Comparison of ENCODE assay signal across 32 cellular contexts in the genomic region with DNA sequence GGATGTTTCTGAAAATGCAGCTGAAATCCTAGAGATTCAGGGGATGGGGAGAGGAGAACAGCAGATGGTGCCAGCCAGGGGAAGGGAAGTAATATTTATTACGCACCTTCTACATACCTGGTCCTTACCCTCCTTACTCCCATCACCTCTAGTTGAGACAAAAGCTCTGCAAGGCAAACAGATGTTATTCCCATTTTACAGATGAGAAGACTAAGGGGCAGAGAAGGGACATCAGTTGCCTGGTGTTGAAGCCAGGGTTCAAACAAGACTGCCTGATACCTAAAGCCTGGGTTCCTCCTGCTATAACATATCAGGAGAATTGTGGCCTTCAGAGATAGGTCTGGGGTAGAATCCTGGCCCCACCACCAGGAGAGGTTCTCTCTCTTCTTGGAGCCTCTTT.
"Had no signal": no experiment of that assay in that cellular context is flagged by ENCODE, and none has a peak within 500 bp of the region (broad histone marks: within the 10 kb centered on the region; RNA-seq: fewer than 3 reads in every experiment).

No MANE protein-coding gene starts in this region.

- H3K4me2 ChIP-seq: neural progenitor cell had no signal

- H3K4me3 Mint-ChIP-seq: immature natural killer cell; mesothelial cell of epicardium; naive B cell; natural killer cell treated with Interleukin-12 subunit alpha and Interleukin-12 subunit beta and Interleukin-15 and Interleukin-18, amount 100 ng/mL, for 72 hours; stimulated activated naive B cell treated with anti-CD40 and anti-IgM and Interleukin-4, amounts not matched to agents 10 μg/mL and 1 μg/mL and 100 μg/mL, for 72 hours; stimulated activated naive CD8-positive, alpha-beta T cell treated with anti-CD3 and anti-CD28 coated beads, Interleukin-15, Interleukin-2, amounts not matched to agents 100 ng/mL and 50 ng/mL, for 24 hours had no signal

- ATAC-seq: gastroesophageal sphincter; heart right ventricle; left ventricle myocardium superior; natural killer cell treated with Interleukin-12 subunit alpha and Interleukin-12 subunit beta and Interleukin-15 and Interleukin-18, amount 100 ng/mL, for 72 hours; psoas muscle; right cardiac atrium; stimulated activated naive B cell treated with anti-CD40 and anti-IgM and Interleukin-4, amounts not matched to agents 10 μg/mL and 1 μg/mL and 100 μg/mL, for 72 hours had no signal

- H2AFZ ChIP-seq: neural progenitor cell had no signal

- H3K27me3 ChIP-seq: foreskin keratinocyte, heart right ventricle, neural progenitor cell, spleen, tibial nerve, upper lobe of left lung, uterus had no signal

- H3K9me3 ChIP-seq: esophagus muscularis mucosa, gastroesophageal sphincter, heart right ventricle, mucosa of descending colon, psoas muscle, spleen, thoracic aorta, tibial nerve, upper lobe of left lung, uterus had no signal

- H3K9ac ChIP-seq: neural progenitor cell had no signal

- H3K4me1 Mint-ChIP-seq: immature natural killer cell had no signal

- DNase-seq: dermis blood vessel endothelial cell; effector memory CD4-positive, alpha-beta T cell; glutamatergic neuron; heart right ventricle; immature natural killer cell; islet precursor cell; left ventricle myocardium superior; mesenchymal stem cell; naive B cell; nucleus accumbens; posterior cingulate gyrus; psoas muscle; right cardiac atrium; spleen; stimulated activated CD4-positive, alpha-beta T cell treated with anti-CD3 and anti-CD28 coated beads, Interleukin-4, amount 100 ng/mL, for 4 hours; stimulated activated naive B cell treated with anti-CD40 and anti-IgM and Interleukin-4, amounts not matched to agents 10 μg/mL and 1 μg/mL and 100 μg/mL, for 72 hours; upper lobe of left lung; uterus had no signal

- FAIRE-seq: endothelial cell of umbilical vein had no signal

- H3K36me3 ChIP-seq: esophagus muscularis mucosa, gastroesophageal sphincter, heart right ventricle, neural progenitor cell, spleen, thoracic aorta, tibial nerve, upper lobe of left lung, uterus had no signal

- H3K9me3 Mint-ChIP-seq: immature natural killer cell; mesothelial cell of epicardium; naive B cell; natural killer cell treated with Interleukin-12 subunit alpha and Interleukin-12 subunit beta and Interleukin-15 and Interleukin-18, amount 100 ng/mL, for 72 hours; neural progenitor cell; stimulated activated naive B cell treated with anti-CD40 and anti-IgM and Interleukin-4, amounts not matched to agents 10 μg/mL and 1 μg/mL and 100 μg/mL, for 72 hours; stimulated activated naive CD8-positive, alpha-beta T cell treated with anti-CD3 and anti-CD28 coated beads, Interleukin-15, Interleukin-2, amounts not matched to agents 100 ng/mL and 50 ng/mL, for 24 hours had no signal

- H3K27me3 Mint-ChIP-seq: stimulated activated naive B cell treated with anti-CD40 and anti-IgM and Interleukin-4, amounts not matched to agents 10 μg/mL and 1 μg/mL and 100 μg/mL, for 72 hours had no signal

- H3K36me3 Mint-ChIP-seq: immature natural killer cell; mesothelial cell of epicardium; naive B cell; natural killer cell treated with Interleukin-12 subunit alpha and Interleukin-12 subunit beta and Interleukin-15 and Interleukin-18, amount 100 ng/mL, for 72 hours; neural progenitor cell; stimulated activated naive B cell treated with anti-CD40 and anti-IgM and Interleukin-4, amounts not matched to agents 10 μg/mL and 1 μg/mL and 100 μg/mL, for 72 hours had no signal

- H3K4me1 ChIP-seq: foreskin keratinocyte, gastroesophageal sphincter, uterus had no signal

- H3K27ac ChIP-seq: coronary artery, esophagus muscularis mucosa, foreskin keratinocyte, gastroesophageal sphincter, heart right ventricle, neural progenitor cell, psoas muscle, spleen, thoracic aorta, tibial nerve, upper lobe of left lung, uterus had no signal

- H3K4me3 ChIP-seq: coronary artery, esophagus muscularis mucosa, gastroesophageal sphincter, heart right ventricle, lung, mucosa of descending colon, neural progenitor cell, psoas muscle, skin epidermis, spleen, thoracic aorta, tibial nerve, upper lobe of left lung, uterus had no signal

- H3K27ac Mint-ChIP-seq: immature natural killer cell; mesothelial cell of epicardium; natural killer cell treated with Interleukin-12 subunit alpha and Interleukin-12 subunit beta and Interleukin-15 and Interleukin-18, amount 100 ng/mL, for 72 hours; stimulated activated naive CD8-positive, alpha-beta T cell treated with anti-CD3 and anti-CD28 coated beads, Interleukin-15, Interleukin-2, amounts not matched to agents 100 ng/mL and 50 ng/mL, for 24 hours had no signal
